Comparison of ENCODE assay signal across 23 cellular contexts in genomic region chr10:49653530-49653929, GRCh38. TPM values are rescaled to one million over a fixed set of nuclear protein-coding genes. Genes with fewer than 3 reads are reported as not detected.
DNase-seq lines count a peak whose midpoint lies in the region; ATAC-seq and TF ChIP-seq lines count a peak whose summit lies in the region.
"Had no signal": no experiment of that assay in that cellular context is flagged by ENCODE, and none has a peak within 500 bp of the region (broad histone marks: within the 10 kb centered on the region; RNA-seq: fewer than 3 reads in every experiment).

No MANE protein-coding gene starts in this region.

- H3K27ac ChIP-seq in BLaER1, result peak overlapping the region; percentile 96; the same call in 1 of the 2 replicates
- no peak overlapping the region for H3K27ac ChIP-seq in esophagus muscularis mucosa (replicated peaks in 1 of 4)
- H3K27ac ChIP-seq: A549, SK-N-MC had no signal

- H3K36me3 ChIP-seq in BLaER1, result no peaks in the 10 kb centered on the region
- no peaks in the 10 kb centered on the region for H3K36me3 ChIP-seq in H7 (replicated peaks; ENCODE audit: control insufficient read depth, insufficient read depth, low read length)
- H3K36me3 ChIP-seq in esophagus muscularis mucosa, result no peaks in the 10 kb centered on the region
- H3K36me3 ChIP-seq: HAP-1 had no signal

- no peaks in the 10 kb centered on the region for H4K20me1 ChIP-seq in BLaER1

- ATAC-seq in GM18520 (IDR thresholded peaks at IDR 0.05; ENCODE audit: unreplicated experiment), result no peak
- ATAC-seq: A549 had no signal

- H3K4me3 ChIP-seq in BLaER1 (no peak overlapping the region), H7 (ENCODE audit: insufficient read depth, low read depth, low read length) (no peak overlapping the region), esophagus muscularis mucosa (no peak overlapping the region)
- H3K4me3 ChIP-seq: A549, GM23338, HAP-1, SK-N-MC had no signal

- no peak for TF ChIP-seq CTCF in esophagus muscularis mucosa (IDR thresholded peaks at IDR 0.05)

- no peak for TF ChIP-seq EP300 in esophagus muscularis mucosa (IDR thresholded peaks at IDR 0.05)

- H3K27me3 ChIP-seq in BLaER1 (no peaks in the 10 kb centered on the region), H7 (ENCODE audit: control insufficient read depth, insufficient read depth, low read length) (peaks cover 2% of the 10 kb centered on the region; the same call in 1 of the 2 replicates), esophagus muscularis mucosa (peaks cover 0 to 44% (median 0%) of the 10 kb centered on the region in 4 donors)

- no peak for TF ChIP-seq POLR2A in esophagus muscularis mucosa (IDR thresholded peaks at IDR 0.05; ENCODE audit: low read depth)

- H3K9me3 ChIP-seq in BLaER1 (peaks cover 17% of the 10 kb centered on the region), esophagus muscularis mucosa (peaks cover 0 to 8% (median under 1%) of the 10 kb centered on the region in 4 donors)
- H3K9me3 ChIP-seq: HAP-1 had no signal

- DNase-seq in H7 (peak; percentile 14), esophagus muscularis mucosa (ENCODE audit: extremely low spot score) (peak; percentile 89), posterior vena cava (ENCODE audit: low spot score) (peak; percentile 68), HUDEP-2 (lab: John Stamatoyannopoulos, UW; ENCODE audit: unreplicated experiment in 76 of 76) (no peak), AML-193 (lab: John Stamatoyannopoulos, UW) (no peak)
- DNase-seq: CD8-positive, alpha-beta memory T cell; DMS79 treated with DMSO at 0.1 percent for 48 hours; HFFc6; KBM-7; MM.1S; NCI-H2029; NCI-H446; NCI-H524 treated with DMSO at 0.1 percent for 48 hours; NCI-H774; SIG-M5 had no signal

- intact Hi-C loops in esophagus muscularis mucosa (cut with DNase I) (no loop called here), posterior vena cava (cut with DNase I) (no loop called here)

- H3K4me1 ChIP-seq in BLaER1 (peaks cover 84% of the 10 kb centered on the region), esophagus muscularis mucosa (no peaks in the 10 kb centered on the region)
- H3K4me1 ChIP-seq: A549, HAP-1 had no signal

- H3K4me2 ChIP-seq in BLaER1, result peak overlapping the region; percentile 18; the same call in 1 of the 2 replicates
- H3K4me2 ChIP-seq: A549, GM23338 had no signal

- H3K9ac ChIP-seq in BLaER1, result no peak overlapping the region

- WGBS in esophagus muscularis mucosa, result 75% methylated on average over 6 of the region's 7 CpGs

RNA-seq across cellular contexts. Expression of gene C10orf53, which starts 25.9 kb away (rescaled TPM):
- not detected in 2 replicates for total RNA-seq in H7 (2014; rRNA removed; shearing (Covaris generic))
- total RNA-seq in esophagus muscularis mucosa, result not detected
- not detected for total RNA-seq in posterior vena cava
- total RNA-seq: B cell; CD8-positive, alpha-beta memory T cell; GM23338; HFFc6; HT1080 had no signal

RNA-seq across cellular contexts. Expression of gene CHAT, which starts 39.7 kb away (rescaled TPM):
- total RNA-seq in H7 (2014; rRNA removed; shearing (Covaris generic)), result not detected in 2 replicates
- total RNA-seq in esophagus muscularis mucosa (under 1 TPM in 1 of 4 donors, not detected in 3; 0.17 TPM), posterior vena cava (not detected)
- total RNA-seq: B cell; CD8-positive, alpha-beta memory T cell; GM23338; HFFc6; HT1080 had no signal

RNA-seq across cellular contexts. Expression of gene SLC18A3, which starts 43.4 kb away (rescaled TPM):
- not detected in 2 replicates for total RNA-seq in H7 (2014; rRNA removed; shearing (Covaris generic))
- total RNA-seq in esophagus muscularis mucosa, result 1 to 10 TPM in 2 of 4 donors, under 1 TPM in 2; 0.42 to 1.7 (median 0.81) TPM
- total RNA-seq in posterior vena cava, result not detected
- total RNA-seq: B cell; CD8-positive, alpha-beta memory T cell; GM23338; HFFc6; HT1080 had no signal

Comparison
In these comparisons a context has a peak if more than half of its experiments do, and no peak if none do; other contexts are left out.
1. DNase-seq: peak in H7 (single experiment), esophagus muscularis mucosa (single experiment) and posterior vena cava (single experiment); none in HUDEP-2 (0 of 76) and AML-193 (0 of 2).